ENCODE assay signal across 8 cellular contexts in genomic region chr5:56327810-56328209, GRCh38.
A peak's percentile ranks its signal among the peaks of the same experiment; 100 is the strongest.
DNase-seq lines count a peak whose midpoint lies in the region; ATAC-seq, FAIRE-seq and TF ChIP-seq lines count a peak whose summit lies in the region.

No MANE protein-coding gene starts in this region.

- WGBS in stomach, 5 donors = 55 to 62% (median 60%) methylated on average over 6 of the region's 6 CpGs

- H3K36me3 ChIP-seq in stomach = no peaks in the 10 kb centered on the region

- DNase-seq in activated effector memory CD4-positive, alpha-beta T cell treated with Interleukin-2 at 50 U/mL for 16 hours = peak; percentile 30
- peak; percentile 57 to 83 (median 60) for DNase-seq in stimulated activated CD4-positive, alpha-beta T cell treated with anti-CD3 and anti-CD28 coated beads, TNF-alpha, amount 100 ng/mL, for 48 hours (ENCODE audit: low read depth in 3 of 3)
- DNase-seq in NCI-H128 (lab: John Stamatoyannopoulos, UW; ENCODE audit: unreplicated experiment) (no peak), stomach (no peak), amygdala (lab: John Stamatoyannopoulos, UW) (no peak), HTR-8/SVneo (ENCODE audit: insufficient read length, low spot score) (no peak)

- H3K27ac ChIP-seq in stomach = no peak overlapping the region

- H3K9me3 ChIP-seq in stomach = no peaks in the 10 kb centered on the region

- H3K27me3 ChIP-seq in stomach = no peaks in the 10 kb centered on the region

- intact Hi-C loops in stomach (cut with DNase I; ENCODE audit: low total_unique reads) = no loop called here

- no peak overlapping the region for H3K4me3 ChIP-seq in stomach

- no peak for FAIRE-seq in HTR-8/SVneo (lab: Jason Lieb, UNC)

- TF ChIP-seq EP300 in stomach (IDR thresholded peaks at IDR 0.05) = no peak

- no peak for TF ChIP-seq CTCF in stomach (IDR thresholded peaks at IDR 0.05)

- no peak for TF ChIP-seq POLR2A in stomach (IDR thresholded peaks at IDR 0.05)

- peaks cover 0 to 10% (median 0%) of the 10 kb centered on the region in 4 donors for H3K4me1 ChIP-seq in stomach

- ATAC-seq in GM19351 (IDR thresholded peaks at IDR 0.05; ENCODE audit: unreplicated experiment) = peak; percentile 41
- peak; percentile 55 for ATAC-seq in HG03460 (IDR thresholded peaks at IDR 0.05; ENCODE audit: unreplicated experiment)

Comparison
In these comparisons a context has a peak if more than half of its experiments do, and no peak if none do; other contexts are left out.
1. DNase-seq: peak in activated effector memory CD4-positive, alpha-beta T cell treated with Interleukin-2 at 50 U/mL for 16 hours (single experiment) and stimulated activated CD4-positive, alpha-beta T cell treated with anti-CD3 and anti-CD28 coated beads, TNF-alpha, amount 100 ng/mL, for 48 hours (3 of 3); none in NCI-H128 (single experiment), stomach (single experiment), amygdala (0 of 56) and HTR-8/SVneo (single experiment).